Comparison of ENCODE assay signal across 22 cellular contexts in genomic region chr18:76246579-76246978, GRCh38.
"Had no signal": no experiment of that assay in that cellular context is flagged by ENCODE, and none has a peak within 500 bp of the region (broad histone marks: within the 10 kb centered on the region; RNA-seq: fewer than 3 reads in every experiment).

No MANE protein-coding gene starts in this region.

- H3K27me3 ChIP-seq: gastroesophageal sphincter, tibial nerve, vagina had no signal

- H3K36me3 ChIP-seq: gastroesophageal sphincter, lower lobe of right lung, tibial nerve, vagina had no signal

- DNase-seq: activated CD4-positive, alpha-beta memory T cell treated with anti-CD3 and anti-CD28 coated beads, Interleukin-2, amount 10 ng/mL, durations not matched to agents 7 days and 5 days; activated CD4-positive, alpha-beta T cell treated with anti-CD3 and anti-CD28 coated beads for 36 hours; activated CD8-positive, alpha-beta memory T cell treated with anti-CD3 and anti-CD28 coated beads, Interleukin-2, amount 10 ng/mL, durations not matched to agents 7 days and 5 days; activated naive CD4-positive, alpha-beta T cell; activated naive CD8-positive, alpha-beta T cell treated with anti-CD3 and anti-CD28 coated beads for 36 hours; amniotic stem cell; cerebellar nuclear complex; cortex of kidney; immature natural killer cell; lower lobe of right lung; nephron progenitor cell; nucleus accumbens; retina; stimulated activated CD4-positive, alpha-beta T cell treated with anti-CD3 and anti-CD28 coated beads, Interleukin-2, amount 100 ng/mL, for 24 hours; stimulated activated naive CD8-positive, alpha-beta T cell treated with anti-CD3 and anti-CD28 coated beads, Interleukin-15, Interleukin-2, amounts not matched to agents 100 U/mL and 50 U/mL, for 24 hours; substantia nigra; SW 1271; T-helper 2 cell had no signal

- ATAC-seq: activated CD4-positive, alpha-beta T cell treated with anti-CD3 and anti-CD28 coated beads for 36 hours; activated CD8-positive, alpha-beta memory T cell treated with anti-CD3 and anti-CD28 coated beads, Interleukin-2, amount 10 ng/mL, durations not matched to agents 7 days and 5 days; activated T-helper 17 cell treated with anti-CD3 and anti-CD28 coated beads, Interleukin-2, amount 50 U/mL, for 72 hours; gastroesophageal sphincter; stimulated activated naive CD8-positive, alpha-beta T cell treated with anti-CD3 and anti-CD28 coated beads, Interleukin-15, Interleukin-2, amounts not matched to agents 100 U/mL and 50 U/mL, for 24 hours had no signal

- H3K9me3 ChIP-seq: gastroesophageal sphincter, lower lobe of right lung, vagina had no signal

- H3K4me3 ChIP-seq: gastroesophageal sphincter, lower lobe of right lung, tibial nerve, vagina had no signal

- H3K27ac ChIP-seq: gastroesophageal sphincter, lower lobe of right lung, tibial nerve, vagina had no signal

- H3K4me1 ChIP-seq: gastroesophageal sphincter, lower lobe of right lung, tibial nerve, vagina had no signal
